1 cellular context compared by ENCODE assay signal in the genomic region with DNA sequence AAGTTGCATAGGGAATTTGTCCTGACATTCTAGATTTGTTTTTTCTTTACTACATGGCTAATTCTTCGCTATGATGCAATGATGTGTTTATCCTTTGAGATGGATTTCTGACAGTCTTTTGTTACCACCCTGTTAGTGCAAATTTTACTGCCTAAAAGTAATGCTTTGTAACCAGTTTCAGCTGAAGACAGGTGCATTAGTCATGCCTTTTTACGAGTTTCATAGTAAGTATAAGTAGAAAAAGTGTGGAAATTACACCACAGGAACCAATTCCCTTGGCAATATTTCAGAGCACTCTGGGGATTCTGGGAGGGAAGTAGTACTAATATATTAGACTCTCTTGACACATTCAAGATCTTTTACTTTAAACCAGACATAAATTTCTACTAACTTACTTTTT.
A peak's percentile ranks its signal among the peaks of the same experiment; 100 is the strongest.
TF ChIP-seq lines count a peak whose summit lies in the region.

No MANE protein-coding gene starts in this region.

TF ChIP-seq in HEK293, 187 proteins besides CTCF, POLR2A, EP300 and RAD21 (continued from another document and continues in another):
- TF ChIP-seq, protein P1, sequence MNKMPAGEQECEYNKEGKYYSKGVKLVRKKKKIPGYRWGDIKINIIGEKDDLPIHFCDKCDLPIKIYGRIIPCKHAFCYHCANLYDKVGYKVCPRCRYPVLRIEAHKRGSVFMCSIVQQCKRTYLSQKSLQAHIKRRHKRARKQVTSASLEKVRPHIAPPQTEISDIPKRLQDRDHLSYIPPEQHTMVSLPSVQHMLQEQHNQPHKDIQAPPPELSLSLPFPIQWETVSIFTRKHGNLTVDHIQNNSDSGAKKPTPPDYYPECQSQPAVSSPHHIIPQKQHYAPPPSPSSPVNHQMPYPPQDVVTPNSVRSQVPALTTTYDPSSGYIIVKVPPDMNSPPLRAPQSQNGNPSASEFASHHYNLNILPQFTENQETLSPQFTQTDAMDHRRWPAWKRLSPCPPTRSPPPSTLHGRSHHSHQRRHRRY (tag by site-specific recombination; IDR thresholded peaks at IDR 0.05) = no peak
- TF ChIP-seq ZNF354C (tag by site-specific recombination; IDR thresholded peaks at IDR 0.05; ENCODE audit: borderline replicate concordance, low read depth) (no peak), ZBTB6 (tag by site-specific recombination; IDR thresholded peaks at IDR 0.05) (peak; percentile 21; the same call in 1 of the 2 replicates), ZBTB21 (tag by site-specific recombination; IDR thresholded peaks at IDR 0.05) (peak; percentile 58; the same call in 1 of the 2 replicates), ZNF629 (tag by site-specific recombination; IDR thresholded peaks at IDR 0.05) (peak; percentile 85), ZBTB20 (tag by site-specific recombination; IDR thresholded peaks at IDR 0.05) (no peak; the same call in 1 of the 2 replicates), SP2 (tag by site-specific recombination; IDR thresholded peaks at IDR 0.05) (no peak), ZNF473 (tag by site-specific recombination; IDR thresholded peaks at IDR 0.05) (no peak), ZNF133 (tag by site-specific recombination; IDR thresholded peaks at IDR 0.05) (no peak), ZNF10 (tag by site-specific recombination; IDR thresholded peaks at IDR 0.05) (peak; percentile 68; the same call in 1 of the 2 replicates), ZFP69B (tag by site-specific recombination; IDR thresholded peaks at IDR 0.05) (0 out of 2 replicates have a peak, but pooled peaks have one; percentile 61), ZNF791 (tag by site-specific recombination; IDR thresholded peaks at IDR 0.05) (no peak), ZSCAN5A (tag by site-specific recombination; IDR thresholded peaks at IDR 0.05) (0 out of 2 replicates have a peak, but pooled peaks have one; percentile 42), ZNF280C (tag by site-specific recombination; IDR thresholded peaks at IDR 0.05) (no peak), ZNF768 (tag by site-specific recombination; IDR thresholded peaks at IDR 0.05) (no peak), ZNF121 (tag by site-specific recombination; IDR thresholded peaks at IDR 0.05) (no peak), ZNF626 (tag by site-specific recombination; IDR thresholded peaks at IDR 0.05) (peak; percentile 29; the same call in 1 of the 2 replicates), ZNF132 (tag by site-specific recombination; IDR thresholded peaks at IDR 0.05; ENCODE audit: borderline replicate concordance) (no peak), ZNF2 (tag by site-specific recombination; IDR thresholded peaks at IDR 0.05) (peak; percentile 68; the same call in 1 of the 2 replicates), ZNF426 (tag by site-specific recombination; IDR thresholded peaks at IDR 0.05) (no peak), ZFP37 (tag by site-specific recombination; IDR thresholded peaks at IDR 0.05) (peak; percentile 70; the same call in 1 of the 2 replicates), ZSCAN30 (tag by site-specific recombination; IDR thresholded peaks at IDR 0.05) (peak; percentile 95), SCRT2 (tag by site-specific recombination; IDR thresholded peaks at IDR 0.05) (no peak), ZNF701 (tag by site-specific recombination; IDR thresholded peaks at IDR 0.05) (no peak), ZNF777 (tag by site-specific recombination; IDR thresholded peaks at IDR 0.05; ENCODE audit: borderline replicate concordance) (no peak), KLF8 (tag by site-specific recombination; IDR thresholded peaks at IDR 0.05) (peak; percentile 56; the same call in 1 of the 2 replicates), ZNF16 (tag by site-specific recombination; IDR thresholded peaks at IDR 0.05; ENCODE audit: low read depth) (no peak), ZNF837 (tag by site-specific recombination; IDR thresholded peaks at IDR 0.05) (no peak), ATF2 (tag by site-specific recombination; IDR thresholded peaks at IDR 0.05; ENCODE audit: low read depth) (peak; percentile 74; the same call in 1 of the 2 replicates), ZEB2 (tag by site-specific recombination; IDR thresholded peaks at IDR 0.05) (peak; percentile 68), ZNF324 (tag by site-specific recombination; IDR thresholded peaks at IDR 0.05) (peak; percentile 80), ZNF239 (tag by site-specific recombination; IDR thresholded peaks at IDR 0.05) (no peak), ZNF571 (tag by site-specific recombination; IDR thresholded peaks at IDR 0.05) (no peak), HOXA7 (CRISPR knock-in tag; IDR thresholded peaks at IDR 0.05; ENCODE audit: borderline replicate concordance) (no peak), IKZF3 (tag by site-specific recombination; IDR thresholded peaks at IDR 0.05) (peak; percentile 94), ZNF670 (tag by site-specific recombination; IDR thresholded peaks at IDR 0.05; ENCODE audit: low read depth) (no peak), ZNF514 (tag by site-specific recombination; IDR thresholded peaks at IDR 0.05) (no peak), YY1 (tag by site-specific recombination; IDR thresholded peaks at IDR 0.05) (no peak), YY2 (tag by site-specific recombination; IDR thresholded peaks at IDR 0.05) (no peak), ZBTB44 (tag by site-specific recombination; IDR thresholded peaks at IDR 0.05) (peak; percentile 95)
- TF ChIP-seq, protein P2, sequence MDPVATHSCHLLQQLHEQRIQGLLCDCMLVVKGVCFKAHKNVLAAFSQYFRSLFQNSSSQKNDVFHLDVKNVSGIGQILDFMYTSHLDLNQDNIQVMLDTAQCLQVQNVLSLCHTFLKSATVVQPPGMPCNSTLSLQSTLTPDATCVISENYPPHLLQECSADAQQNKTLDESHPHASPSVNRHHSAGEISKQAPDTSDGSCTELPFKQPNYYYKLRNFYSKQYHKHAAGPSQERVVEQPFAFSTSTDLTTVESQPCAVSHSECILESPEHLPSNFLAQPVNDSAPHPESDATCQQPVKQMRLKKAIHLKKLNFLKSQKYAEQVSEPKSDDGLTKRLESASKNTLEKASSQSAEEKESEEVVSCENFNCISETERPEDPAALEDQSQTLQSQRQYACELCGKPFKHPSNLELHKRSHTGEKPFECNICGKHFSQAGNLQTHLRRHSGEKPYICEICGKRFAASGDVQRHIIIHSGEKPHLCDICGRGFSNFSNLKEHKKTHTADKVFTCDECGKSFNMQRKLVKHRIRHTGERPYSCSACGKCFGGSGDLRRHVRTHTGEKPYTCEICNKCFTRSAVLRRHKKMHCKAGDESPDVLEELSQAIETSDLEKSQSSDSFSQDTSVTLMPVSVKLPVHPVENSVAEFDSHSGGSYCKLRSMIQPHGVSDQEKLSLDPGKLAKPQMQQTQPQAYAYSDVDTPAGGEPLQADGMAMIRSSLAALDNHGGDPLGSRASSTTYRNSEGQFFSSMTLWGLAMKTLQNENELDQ (tag by site-specific recombination; IDR thresholded peaks at IDR 0.05; ENCODE audit: low read depth) = no peak
- TF ChIP-seq, protein P3, sequence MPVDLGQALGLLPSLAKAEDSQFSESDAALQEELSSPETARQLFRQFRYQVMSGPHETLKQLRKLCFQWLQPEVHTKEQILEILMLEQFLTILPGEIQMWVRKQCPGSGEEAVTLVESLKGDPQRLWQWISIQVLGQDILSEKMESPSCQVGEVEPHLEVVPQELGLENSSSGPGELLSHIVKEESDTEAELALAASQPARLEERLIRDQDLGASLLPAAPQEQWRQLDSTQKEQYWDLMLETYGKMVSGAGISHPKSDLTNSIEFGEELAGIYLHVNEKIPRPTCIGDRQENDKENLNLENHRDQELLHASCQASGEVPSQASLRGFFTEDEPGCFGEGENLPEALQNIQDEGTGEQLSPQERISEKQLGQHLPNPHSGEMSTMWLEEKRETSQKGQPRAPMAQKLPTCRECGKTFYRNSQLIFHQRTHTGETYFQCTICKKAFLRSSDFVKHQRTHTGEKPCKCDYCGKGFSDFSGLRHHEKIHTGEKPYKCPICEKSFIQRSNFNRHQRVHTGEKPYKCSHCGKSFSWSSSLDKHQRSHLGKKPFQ (tag by site-specific recombination; IDR thresholded peaks at IDR 0.05) = peak; percentile 74; the same call in 1 of the 2 replicates
- TF ChIP-seq, protein P4, sequence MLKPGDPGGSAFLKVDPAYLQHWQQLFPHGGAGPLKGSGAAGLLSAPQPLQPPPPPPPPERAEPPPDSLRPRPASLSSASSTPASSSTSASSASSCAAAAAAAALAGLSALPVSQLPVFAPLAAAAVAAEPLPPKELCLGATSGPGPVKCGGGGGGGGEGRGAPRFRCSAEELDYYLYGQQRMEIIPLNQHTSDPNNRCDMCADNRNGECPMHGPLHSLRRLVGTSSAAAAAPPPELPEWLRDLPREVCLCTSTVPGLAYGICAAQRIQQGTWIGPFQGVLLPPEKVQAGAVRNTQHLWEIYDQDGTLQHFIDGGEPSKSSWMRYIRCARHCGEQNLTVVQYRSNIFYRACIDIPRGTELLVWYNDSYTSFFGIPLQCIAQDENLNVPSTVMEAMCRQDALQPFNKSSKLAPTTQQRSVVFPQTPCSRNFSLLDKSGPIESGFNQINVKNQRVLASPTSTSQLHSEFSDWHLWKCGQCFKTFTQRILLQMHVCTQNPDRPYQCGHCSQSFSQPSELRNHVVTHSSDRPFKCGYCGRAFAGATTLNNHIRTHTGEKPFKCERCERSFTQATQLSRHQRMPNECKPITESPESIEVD (tag by site-specific recombination; IDR thresholded peaks at IDR 0.05) = peak; percentile 100
- TF ChIP-seq, protein P5, sequence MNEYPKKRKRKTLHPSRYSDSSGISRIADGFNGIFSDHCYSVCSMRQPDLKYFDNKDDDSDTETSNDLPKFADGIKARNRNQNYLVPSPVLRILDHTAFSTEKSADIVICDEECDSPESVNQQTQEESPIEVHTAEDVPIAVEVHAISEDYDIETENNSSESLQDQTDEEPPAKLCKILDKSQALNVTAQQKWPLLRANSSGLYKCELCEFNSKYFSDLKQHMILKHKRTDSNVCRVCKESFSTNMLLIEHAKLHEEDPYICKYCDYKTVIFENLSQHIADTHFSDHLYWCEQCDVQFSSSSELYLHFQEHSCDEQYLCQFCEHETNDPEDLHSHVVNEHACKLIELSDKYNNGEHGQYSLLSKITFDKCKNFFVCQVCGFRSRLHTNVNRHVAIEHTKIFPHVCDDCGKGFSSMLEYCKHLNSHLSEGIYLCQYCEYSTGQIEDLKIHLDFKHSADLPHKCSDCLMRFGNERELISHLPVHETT (tag by site-specific recombination; IDR thresholded peaks at IDR 0.05) = peak; percentile 78
- TF ChIP-seq, protein P6, sequence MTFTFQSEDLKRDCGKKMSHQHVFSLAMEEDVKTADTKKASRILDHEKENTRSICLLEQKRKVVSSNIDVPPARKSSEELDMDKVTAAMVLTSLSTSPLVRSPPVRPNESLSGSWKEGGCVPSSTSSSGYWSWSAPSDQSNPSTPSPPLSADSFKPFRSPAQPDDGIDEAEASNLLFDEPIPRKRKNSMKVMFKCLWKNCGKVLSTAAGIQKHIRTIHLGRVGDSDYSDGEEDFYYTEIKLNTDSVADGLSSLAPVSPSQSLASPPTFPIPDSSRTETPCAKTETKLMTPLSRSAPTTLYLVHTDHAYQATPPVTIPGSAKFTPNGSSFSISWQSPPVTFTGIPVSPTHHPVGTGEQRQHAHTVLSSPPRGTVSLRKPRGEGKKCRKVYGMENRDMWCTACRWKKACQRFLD (tag by site-specific recombination; IDR thresholded peaks at IDR 0.05) = no peak
